Comparison of ENCODE assay signal across 8 cellular contexts in the genomic region with DNA sequence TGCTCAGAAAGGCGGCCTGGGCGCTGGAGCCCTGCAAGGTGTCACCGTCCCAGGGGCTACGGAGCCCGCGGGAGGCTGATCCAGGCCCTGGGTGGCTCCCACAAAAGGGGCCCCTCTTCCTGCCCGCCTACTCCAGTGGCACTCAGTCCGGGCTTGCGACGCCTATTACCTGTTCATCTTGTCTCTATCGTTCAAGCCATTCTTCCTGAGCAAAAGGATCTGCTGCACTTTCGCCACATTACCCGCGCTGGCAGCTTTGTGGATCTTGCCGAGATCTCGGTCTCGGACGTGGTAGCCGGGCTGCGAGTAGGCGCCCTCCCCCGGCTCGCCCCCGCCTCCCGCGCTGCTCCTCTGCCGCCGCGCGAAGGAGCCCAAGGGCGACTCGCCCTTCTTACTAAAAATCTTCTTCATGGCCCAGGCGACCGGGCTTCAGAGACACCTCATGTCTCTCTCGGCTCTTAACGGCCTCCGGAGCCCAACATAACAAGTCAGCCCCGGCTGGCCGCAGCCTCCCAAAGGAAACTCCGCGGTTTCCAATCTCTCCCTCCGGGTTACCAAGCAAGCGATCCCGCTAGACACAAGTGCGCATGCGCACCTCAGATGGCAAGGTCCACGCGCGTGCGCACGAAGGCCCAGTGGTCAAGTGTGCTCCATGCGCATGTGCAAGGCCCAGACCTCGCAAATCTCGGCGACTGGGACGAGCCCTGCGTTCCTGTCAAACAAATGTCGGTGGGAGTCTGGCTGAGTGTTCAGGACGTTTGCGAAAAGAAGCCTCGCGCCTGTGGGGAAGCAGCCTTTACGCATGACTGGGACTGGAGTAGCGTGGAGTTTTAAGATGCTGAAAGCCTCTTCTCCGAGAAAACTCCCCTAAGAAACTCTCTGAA. TPM values are rescaled to one million over a fixed set of nuclear protein-coding genes. Genes with fewer than 3 reads are reported as not detected.
A peak's percentile ranks its signal among the peaks of the same experiment; 100 is the strongest.
DNase-seq lines count a peak whose midpoint lies in the region; ATAC-seq and TF ChIP-seq lines count a peak whose summit lies in the region.

A gene (minus strand): TSS at position 579 of the 884 bp plus-strand sequence. CDS start 168 bp downstream, at position 411.

- peaks cover 0 to 20% (median 8%) of the 10 kb centered on the region in 4 donors for H3K4me1 ChIP-seq in liver (ENCODE audit: control insufficient read depth in 4 of 4, insufficient read depth in 4 of 4, low read length in 3 of 4)

- no peaks in the 10 kb centered on the region for H3K9me3 ChIP-seq in liver (ENCODE audit: control insufficient read depth in 4 of 4, low read length in 3 of 4)

- H3K27me3 ChIP-seq in liver (ENCODE audit: control insufficient read depth in 4 of 4, insufficient read depth in 4 of 4, low read length in 3 of 4), result no peaks in the 10 kb centered on the region

- under 1% methylated on average over 65 of the region's 65 CpGs for WGBS in liver

- peak within 1 kb of the TSS; percentile 34 to 89 for H3K9ac ChIP-seq in liver (ENCODE audit: low read depth in 1 of 2, low read length in 2 of 2)

- ATAC-seq in GM19395 (IDR thresholded peaks at IDR 0.05; ENCODE audit: unreplicated experiment), result peak; percentile 86
- peak; percentile 43 for ATAC-seq in HG03558 (IDR thresholded peaks at IDR 0.05; ENCODE audit: extremely low read depth, unreplicated experiment)

- peak within 1 kb of the TSS; percentile 83 to 86 for H3K27ac ChIP-seq in liver (ENCODE audit: low read depth in 1 of 2, low read length in 2 of 2)

- peak in 1 of 2 donors; percentile 8 for TF ChIP-seq RAD21 in liver (IDR thresholded peaks at IDR 0.05)

- H3K4me3 ChIP-seq in liver (ENCODE audit: low read depth in 1 of 3, low read length in 3 of 3), result peak within 1 kb of the TSS; percentile 72 to 92 (median 76)

- peak; percentile 100 for DNase-seq in CD1c-positive myeloid dendritic cell (ENCODE audit: extremely low spot score)
- DNase-seq in NCI-H748 treated with DMSO at 0.1 percent for 48 hours (lab: John Stamatoyannopoulos, UW), result peak; percentile 88
- DNase-seq in activated CD4-positive, alpha-beta T cell treated with anti-CD3 and anti-CD28 coated beads, Interleukin-2, amount 50 U/mL, for 48 hours, result peak; percentile 94 to 97
- DNase-seq in dermis microvascular lymphatic vessel endothelial cell (ENCODE audit: low read depth in 2 of 2), result peak; percentile 96 to 97
- peak; percentile 96 for DNase-seq in stimulated activated CD4-positive, alpha-beta T cell treated with anti-CD3 and anti-CD28 coated beads, Interleukin-4, amount 100 ng/mL, for 1 hour

- no peaks in the 10 kb centered on the region for H3K36me3 ChIP-seq in liver (ENCODE audit: control insufficient read depth in 4 of 4, insufficient read depth in 3 of 4, low read depth in 1 of 4, low read length in 3 of 4)

- TF ChIP-seq CTCF in liver (IDR thresholded peaks at IDR 0.05; ENCODE audit: low read depth, low read length, missing input control), result no peak

TF ChIP-seq in liver, 16 proteins besides CTCF, POLR2A, EP300 and RAD21:
- TF ChIP-seq GABPA (IDR thresholded peaks at IDR 0.05 in 1 of 2, conservative IDR thresholded peaks at IDR 0.05 in 1 of 2), result peak in 1 of 2 donors; percentile 29
- TF ChIP-seq, protein P1, sequence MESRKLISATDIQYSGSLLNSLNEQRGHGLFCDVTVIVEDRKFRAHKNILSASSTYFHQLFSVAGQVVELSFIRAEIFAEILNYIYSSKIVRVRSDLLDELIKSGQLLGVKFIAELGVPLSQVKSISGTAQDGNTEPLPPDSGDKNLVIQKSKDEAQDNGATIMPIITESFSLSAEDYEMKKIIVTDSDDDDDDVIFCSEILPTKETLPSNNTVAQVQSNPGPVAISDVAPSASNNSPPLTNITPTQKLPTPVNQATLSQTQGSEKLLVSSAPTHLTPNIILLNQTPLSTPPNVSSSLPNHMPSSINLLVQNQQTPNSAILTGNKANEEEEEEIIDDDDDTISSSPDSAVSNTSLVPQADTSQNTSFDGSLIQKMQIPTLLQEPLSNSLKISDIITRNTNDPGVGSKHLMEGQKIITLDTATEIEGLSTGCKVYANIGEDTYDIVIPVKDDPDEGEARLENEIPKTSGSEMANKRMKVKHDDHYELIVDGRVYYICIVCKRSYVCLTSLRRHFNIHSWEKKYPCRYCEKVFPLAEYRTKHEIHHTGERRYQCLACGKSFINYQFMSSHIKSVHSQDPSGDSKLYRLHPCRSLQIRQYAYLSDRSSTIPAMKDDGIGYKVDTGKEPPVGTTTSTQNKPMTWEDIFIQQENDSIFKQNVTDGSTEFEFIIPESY (IDR thresholded peaks at IDR 0.05), result peak; percentile 91
- peak in 1 of 2 donors; percentile 16 for TF ChIP-seq EGR1 (IDR thresholded peaks at IDR 0.05; ENCODE audit: low read depth in 2 of 2)
- TF ChIP-seq, protein P2, sequence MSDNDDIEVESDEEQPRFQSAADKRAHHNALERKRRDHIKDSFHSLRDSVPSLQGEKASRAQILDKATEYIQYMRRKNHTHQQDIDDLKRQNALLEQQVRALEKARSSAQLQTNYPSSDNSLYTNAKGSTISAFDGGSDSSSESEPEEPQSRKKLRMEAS (IDR thresholded peaks at IDR 0.05), result peak; percentile 34
- TF ChIP-seq SP1 (IDR thresholded peaks at IDR 0.05), result no peak
- no peak for TF ChIP-seq FOXA2 (IDR thresholded peaks at IDR 0.05)
- peak; percentile 46 to 90 for TF ChIP-seq HNF4A (conservative IDR thresholded peaks at IDR 0.05)
- TF ChIP-seq YY1 (IDR thresholded peaks at IDR 0.05), result peak; percentile 78

RNA-seq across cellular contexts. Expression of the gene that starts here (rescaled TPM):
- 4.3 and 5.3 TPM in 2 replicates for total RNA-seq in dermis microvascular lymphatic vessel endothelial cell
- total RNA-seq in liver, result 1 to 10 TPM; 3.1 to 5.9 TPM
- polyA plus RNA-seq in liver, result 1 to 10 TPM in 1 of 2 donors, under 1 TPM in 1; 0.81 to 5.4 TPM

Comparison
In these comparisons a context has a peak if more than half of its experiments do, and no peak if none do; other contexts are left out.
1. Peak in every context shown above with its lines: DNase-seq, ATAC-seq, H3K4me3 ChIP-seq and H3K27ac ChIP-seq.